In genomic region chr17:48610282-48611211, GRCh38 we compare ENCODE assay signal across 8 cellular contexts.
A peak's percentile ranks its signal among the peaks of the same experiment; 100 is the strongest.
DNase-seq lines count a peak whose midpoint lies in the region; ATAC-seq and TF ChIP-seq lines count a peak whose summit lies in the region.

Gene HOXB7 (minus strand): TSS chr17:48611017. CDS start chr17:48610918, 99 bp downstream.

- H3K79me2 ChIP-seq in ACC112 (ENCODE audit: control insufficient read depth, insufficient read depth, low read length, unreplicated experiment) (no peaks in the 10 kb centered on the region), parathyroid adenoma (no peaks in the 10 kb centered on the region)

- H3K4me1 Mint-ChIP-seq in activated T-cell treated with anti-CD3 and anti-CD28 coated beads, Interleukin-2, amount 50 U/mL, for 24 hours (ENCODE audit: low read depth): peaks cover 38% of the 10 kb centered on the region

- peak within 1 kb of the TSS; percentile 83 for H3K4me3 Mint-ChIP-seq in activated T-cell treated with anti-CD3 and anti-CD28 coated beads, Interleukin-2, amount 50 U/mL, for 24 hours

- no peak for ATAC-seq in GM19351 (IDR thresholded peaks at IDR 0.05; ENCODE audit: unreplicated experiment)

- DNase-seq in NCI-H446 (lab: John Stamatoyannopoulos, UW) (peak; percentile 47 to 63), glomerular visceral epithelial cell (ENCODE audit: extremely low spot score) (peak; percentile 68), cerebellar nuclear complex (lab: John Stamatoyannopoulos, UW) (no peak)
- peak; percentile 77 for DNase-seq in activated T-cell treated with anti-CD3 and anti-CD28 coated beads, Interleukin-2, amount 50 U/mL, for 24 hours

- 0 out of 2 replicates have a peak within 1 kb of the TSS, but pooled peaks have one; percentile 17 for H3K4me3 ChIP-seq in ACC112 (ENCODE audit: low read depth, low read length)
- H3K4me3 ChIP-seq in parathyroid adenoma (ENCODE audit: low read depth, low read length): peak within 1 kb of the TSS; percentile 52

- no peak for TF ChIP-seq CTCF in parathyroid adenoma (IDR thresholded peaks at IDR 0.05)

- no peaks in the 10 kb centered on the region for H3K9me3 ChIP-seq in parathyroid adenoma (ENCODE audit: control insufficient read depth, low read length)

- H3K27me3 ChIP-seq in ACC112 (ENCODE audit: insufficient read depth, low read length) (peaks cover 98% of the 10 kb centered on the region), parathyroid adenoma (ENCODE audit: control insufficient read depth, insufficient read depth, low read length) (peaks cover 32% of the 10 kb centered on the region)

- H3K4me1 ChIP-seq in ACC112 (ENCODE audit: control insufficient read depth, insufficient read depth, low read length, unreplicated experiment) (no peaks in the 10 kb centered on the region), parathyroid adenoma (no peaks in the 10 kb centered on the region)

- no peaks in the 10 kb centered on the region for H3K36me3 Mint-ChIP-seq in activated T-cell treated with anti-CD3 and anti-CD28 coated beads, Interleukin-2, amount 50 U/mL, for 24 hours (ENCODE audit: low read depth)

- no peak within 1 kb of the TSS for H3K27ac ChIP-seq in ACC112 (ENCODE audit: low read depth, low read length)
- H3K27ac ChIP-seq in parathyroid adenoma: no peak within 1 kb of the TSS

- no peaks in the 10 kb centered on the region for H3K36me3 ChIP-seq in ACC112 (ENCODE audit: insufficient read depth, low read length)
- H3K36me3 ChIP-seq in parathyroid adenoma (ENCODE audit: control insufficient read depth, insufficient read depth, low read length): no peaks in the 10 kb centered on the region

- H3K27me3 Mint-ChIP-seq in activated T-cell treated with anti-CD3 and anti-CD28 coated beads, Interleukin-2, amount 50 U/mL, for 24 hours: peaks cover 89% of the 10 kb centered on the region

- peak within 1 kb of the TSS; percentile 71 for H3K27ac Mint-ChIP-seq in activated T-cell treated with anti-CD3 and anti-CD28 coated beads, Interleukin-2, amount 50 U/mL, for 24 hours

- TF ChIP-seq POLR2A in GM18526 (IDR thresholded peaks at IDR 0.05; ENCODE audit: extremely low read depth, insufficient read length): peak; percentile 47

- H3K4me2 ChIP-seq in parathyroid adenoma (ENCODE audit: low read length): peak within 1 kb of the TSS; percentile 66

- no peak within 1 kb of the TSS for H2AFZ ChIP-seq in ACC112 (ENCODE audit: low read length, unreplicated experiment)
- H2AFZ ChIP-seq in parathyroid adenoma: peak within 1 kb of the TSS; percentile 0

- no peaks in the 10 kb centered on the region for H3K9me3 Mint-ChIP-seq in activated T-cell treated with anti-CD3 and anti-CD28 coated beads, Interleukin-2, amount 50 U/mL, for 24 hours

- H3K9ac ChIP-seq in parathyroid adenoma: no peak within 1 kb of the TSS

Comparison
In these comparisons a context has a peak if more than half of its experiments do, and no peak if none do; other contexts are left out.
1. DNase-seq: peak in NCI-H446 (2 of 2), activated T-cell treated with anti-CD3 and anti-CD28 coated beads, Interleukin-2, amount 50 U/mL, for 24 hours (single experiment) and glomerular visceral epithelial cell (single experiment); none in cerebellar nuclear complex (0 of 2).